ENCODE assay signal across 8 cellular contexts in genomic region chr12:126228936-126229335, GRCh38.
"Had no signal": no experiment of that assay in that cellular context is flagged by ENCODE, and none has a peak within 500 bp of the region (broad histone marks: within the 10 kb centered on the region; RNA-seq: fewer than 3 reads in every experiment).

No MANE protein-coding gene starts in this region.

- DNase-seq: GM23248, GOT3, H7, H9, HCEC 1CT, HFFc6 had no signal

- ATAC-seq: GM23338, HCT116 had no signal
